10 cellular contexts compared by ENCODE assay signal in genomic region chr1:112818990-112819689, GRCh38.
DNase-seq lines count a peak whose midpoint lies in the region; ATAC-seq and TF ChIP-seq lines count a peak whose summit lies in the region.
"Had no signal": no experiment of that assay in that cellular context is flagged by ENCODE, and none has a peak within 500 bp of the region (broad histone marks: within the 10 kb centered on the region; RNA-seq: fewer than 3 reads in every experiment).

No MANE protein-coding gene starts in this region.

- no peaks in the 10 kb centered on the region for H3K9me2 ChIP-seq in SK-N-SH

- H3K4me1 ChIP-seq in SK-N-SH (ENCODE audit: control insufficient read depth in 1 of 2, insufficient read depth in 2 of 2, low read depth in 1 of 2, low read length in 1 of 2) (no peaks in the 10 kb centered on the region), heart left ventricle (peaks cover 0 to 18% (median 6%) of the 10 kb centered on the region in 12 donors), psoas muscle (no peaks in the 10 kb centered on the region), Caco-2 (peaks cover 29% of the 10 kb centered on the region)

- peaks cover 4% of the 10 kb centered on the region for H3F3A ChIP-seq in SK-N-SH (replicated peaks; ENCODE audit: insufficient read depth)

- H3K27ac ChIP-seq in SK-N-SH (ENCODE audit: low read depth in 2 of 2, low read length in 1 of 2) (peak overlapping the region in 1 of 2 experiments; percentile 25; a peak in 1 of 4 replicates), heart left ventricle (peak overlapping the region in 5 of 12 donors; percentile 18 to 65 (median 34)), psoas muscle (no peak overlapping the region)

- POLR2A ChIA-PET in SK-N-SH (lab: Yijun Ruan, JAX) (no interaction called here), Caco-2 (lab: Charles Lee) (interaction anchor here (0.6 to 0.7 kb wide), 3 partner anchors 45 to 1604 kb away, joined by 3 to 11 read pairs (median 3); no protein-coding TSS in a partner anchor)

- H3K36me3 Mint-ChIP-seq in Caco-2 (ENCODE audit: insufficient read depth, unreplicated experiment) = no peaks in the 10 kb centered on the region

- DNase-seq in HCEC 1CT (peak; percentile 55), SK-N-SH (no peak), heart left ventricle (peak in 2 of 5 donors; percentile 27 to 42), pulmonary artery endothelial cell (ENCODE audit: low read depth, low spot score) (peak; percentile 86), psoas muscle (no peak), Caco-2 (no peak)
- DNase-seq: NCI-H1105 treated with DMSO at 0.1 percent for 48 hours had no signal

- H3K36me3 ChIP-seq in SK-N-SH (replicated peaks in 1 of 2; ENCODE audit: control insufficient read depth in 1 of 2, insufficient read depth in 2 of 2, low read length in 1 of 2) = no peaks in the 10 kb centered on the region
- H3K36me3 ChIP-seq in heart left ventricle = no peaks in the 10 kb centered on the region
- H3K36me3 ChIP-seq in psoas muscle (ENCODE audit: insufficient read depth in 1 of 2, low read depth in 1 of 2) = no peaks in the 10 kb centered on the region
- no peaks in the 10 kb centered on the region for H3K36me3 ChIP-seq in Caco-2 (ENCODE audit: control insufficient read depth, insufficient read depth, low read length)

- no peak overlapping the region for H3K4me3 Mint-ChIP-seq in Caco-2 (ENCODE audit: unreplicated experiment)
- H3K4me3 Mint-ChIP-seq: central memory CD8-positive, alpha-beta T cell had no signal

- H3K9me3 ChIP-seq in SK-N-SH (no peaks in the 10 kb centered on the region), heart left ventricle (no peaks in the 10 kb centered on the region), psoas muscle (no peaks in the 10 kb centered on the region), Caco-2 (no peaks in the 10 kb centered on the region)

- H3K79me2 ChIP-seq in SK-N-SH (ENCODE audit: insufficient read depth) = no peaks in the 10 kb centered on the region

- TF ChIP-seq POLR2A in heart left ventricle (IDR thresholded peaks at IDR 0.05) = no peak

- H3K27ac Mint-ChIP-seq in Caco-2 (ENCODE audit: unreplicated experiment) = no peak overlapping the region

- WGBS in SK-N-SH (ENCODE audit: low lambda C conversion rate) = 58% methylated on average over 4 of the region's 4 CpGs
- 19 to 31% (median 28%) methylated on average over 4 of the region's 4 CpGs for WGBS in heart left ventricle, 4 donors
- 47 to 61% (median 51%) methylated on average over 4 of the region's 4 CpGs for WGBS in psoas muscle, 3 donors

- peaks cover 20% of the 10 kb centered on the region for H3K4me1 Mint-ChIP-seq in Caco-2 (ENCODE audit: low read depth, unreplicated experiment)
- H3K4me1 Mint-ChIP-seq: central memory CD8-positive, alpha-beta T cell had no signal

- intact Hi-C loops in heart left ventricle (cut with DNase I) = loop anchor here in 1 of 10 donors (5.0 kb wide), 1 partner anchor 228 kb away; no protein-coding TSS in a partner anchor
- intact Hi-C loops in psoas muscle (cut with DNase I) = no loop called here
- intact Hi-C loops in Caco-2 (cut with micrococcal nuclease; ENCODE audit: unreplicated experiment) = no loop called here

- no peak for TF ChIP-seq EP300 in SK-N-SH (IDR thresholded peaks at IDR 0.05; ENCODE audit: borderline replicate concordance in 1 of 2, low read depth in 1 of 2, low read length in 1 of 2)

- ATAC-seq in heart left ventricle = peak in 3 of 4 donors; percentile 67 to 93 (median 67)
- no peak for ATAC-seq in GM19328 (IDR thresholded peaks at IDR 0.05; ENCODE audit: unreplicated experiment)
- no peak for ATAC-seq in HG03097 (IDR thresholded peaks at IDR 0.05; ENCODE audit: low FRiP score, unreplicated experiment)
- no peak for ATAC-seq in psoas muscle

- H3K27me3 ChIP-seq in SK-N-SH (ENCODE audit: insufficient read depth) = no peaks in the 10 kb centered on the region
- no peaks in the 10 kb centered on the region for H3K27me3 ChIP-seq in heart left ventricle
- H3K27me3 ChIP-seq in psoas muscle (ENCODE audit: insufficient read depth in 3 of 3, low read length in 2 of 3) = no peaks in the 10 kb centered on the region
- H3K27me3 ChIP-seq in Caco-2 (replicated peaks; ENCODE audit: control insufficient read depth, insufficient read depth, low read length) = no peaks in the 10 kb centered on the region

- H3K9me3 Mint-ChIP-seq in Caco-2 (ENCODE audit: unreplicated experiment) = no peaks in the 10 kb centered on the region
- H3K9me3 Mint-ChIP-seq: central memory CD8-positive, alpha-beta T cell had no signal

- H4K20me1 ChIP-seq in SK-N-SH (ENCODE audit: insufficient read depth) = no peaks in the 10 kb centered on the region

- no peak overlapping the region for H3K9ac ChIP-seq in SK-N-SH

- CTCF ChIA-PET in SK-N-SH (lab: Yijun Ruan, JAX) (interaction anchor here (0.8 to 2.4 kb wide), 9 partner anchors 10 to 254 kb away, joined by 3 to 14 read pairs (median 4); partner anchors contain the start of gene LRIG2), Caco-2 (lab: Charles Lee) (interaction anchor here (1.0 kb wide), 2 partner anchors 15 to 48 kb away, joined by 3 to 5 read pairs; no protein-coding TSS in a partner anchor)

- peak overlapping the region; percentile 23; the same call in 1 of the 2 replicates for H2AFZ ChIP-seq in SK-N-SH (ENCODE audit: low read depth)

- BruUV-seq in Caco-2 (replicated peaks; lab: Mats Ljungman, UMichigan) = no TSS peak

- TF ChIP-seq RAD21 in SK-N-SH (IDR thresholded peaks at IDR 0.05; ENCODE audit: low read length) = no peak

- no peak overlapping the region for H3K4me3 ChIP-seq in SK-N-SH (ENCODE audit: low read depth in 2 of 2, low read length in 1 of 2)
- H3K4me3 ChIP-seq in heart left ventricle = no peak overlapping the region
- no peak overlapping the region for H3K4me3 ChIP-seq in psoas muscle
- no peak overlapping the region for H3K4me3 ChIP-seq in Caco-2 (ENCODE audit: low read depth, low read length)

- H3K27me3 Mint-ChIP-seq in Caco-2 (ENCODE audit: insufficient read depth, unreplicated experiment) = no peaks in the 10 kb centered on the region

- TF ChIP-seq CTCF in SK-N-SH (IDR thresholded peaks at IDR 0.05) = no peak
- TF ChIP-seq CTCF in heart left ventricle (IDR thresholded peaks at IDR 0.05) = no peak
- no peak for TF ChIP-seq CTCF in psoas muscle (IDR thresholded peaks at IDR 0.05)
- no peak for TF ChIP-seq CTCF in Caco-2 (IDR thresholded peaks at IDR 0.05; ENCODE audit: insufficient read depth in 1 of 2, low read depth in 1 of 2, low read length in 1 of 2, severe bottlenecking in 1 of 2, unreplicated experiment in 1 of 2)

- peak overlapping the region; percentile 44 for H3K4me2 ChIP-seq in SK-N-SH

TF ChIP-seq in SK-N-SH, 30 proteins besides CTCF, POLR2A, EP300 and RAD21:
- TF ChIP-seq TCF12 (IDR thresholded peaks at IDR 0.05) (peak; percentile 58; the same call in 1 of the 2 replicates), NRF1 (IDR thresholded peaks at IDR 0.05; ENCODE audit: low read depth, low read length) (no peak), GABPA (IDR thresholded peaks at IDR 0.05; ENCODE audit: low read depth) (no peak), RXRA (IDR thresholded peaks at IDR 0.05; ENCODE audit: borderline replicate concordance, low read depth) (no peak), MEF2A (IDR thresholded peaks at IDR 0.05; ENCODE audit: borderline replicate concordance, low read depth) (no peak)
- TF ChIP-seq, protein P1, sequence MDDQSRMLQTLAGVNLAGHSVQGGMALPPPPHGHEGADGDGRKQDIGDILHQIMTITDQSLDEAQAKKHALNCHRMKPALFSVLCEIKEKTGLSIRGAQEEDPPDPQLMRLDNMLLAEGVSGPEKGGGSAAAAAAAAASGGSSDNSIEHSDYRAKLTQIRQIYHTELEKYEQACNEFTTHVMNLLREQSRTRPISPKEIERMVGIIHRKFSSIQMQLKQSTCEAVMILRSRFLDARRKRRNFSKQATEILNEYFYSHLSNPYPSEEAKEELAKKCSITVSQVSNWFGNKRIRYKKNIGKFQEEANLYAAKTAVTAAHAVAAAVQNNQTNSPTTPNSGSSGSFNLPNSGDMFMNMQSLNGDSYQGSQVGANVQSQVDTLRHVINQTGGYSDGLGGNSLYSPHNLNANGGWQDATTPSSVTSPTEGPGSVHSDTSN (IDR thresholded peaks at IDR 0.05) = peak; percentile 64

Comparison
In these comparisons a context has a peak if more than half of its experiments do, and no peak if none do; other contexts are left out.
1. DNase-seq: peak in HCEC 1CT (single experiment) and pulmonary artery endothelial cell (single experiment); none in SK-N-SH (single experiment), psoas muscle (0 of 2) and Caco-2 (0 of 2).
2. ATAC-seq: peak in heart left ventricle (3 of 4); none in GM19328 (single experiment), HG03097 (single experiment) and psoas muscle (0 of 4).